ENCODE assay signal across 8 cellular contexts in the genomic region with DNA sequence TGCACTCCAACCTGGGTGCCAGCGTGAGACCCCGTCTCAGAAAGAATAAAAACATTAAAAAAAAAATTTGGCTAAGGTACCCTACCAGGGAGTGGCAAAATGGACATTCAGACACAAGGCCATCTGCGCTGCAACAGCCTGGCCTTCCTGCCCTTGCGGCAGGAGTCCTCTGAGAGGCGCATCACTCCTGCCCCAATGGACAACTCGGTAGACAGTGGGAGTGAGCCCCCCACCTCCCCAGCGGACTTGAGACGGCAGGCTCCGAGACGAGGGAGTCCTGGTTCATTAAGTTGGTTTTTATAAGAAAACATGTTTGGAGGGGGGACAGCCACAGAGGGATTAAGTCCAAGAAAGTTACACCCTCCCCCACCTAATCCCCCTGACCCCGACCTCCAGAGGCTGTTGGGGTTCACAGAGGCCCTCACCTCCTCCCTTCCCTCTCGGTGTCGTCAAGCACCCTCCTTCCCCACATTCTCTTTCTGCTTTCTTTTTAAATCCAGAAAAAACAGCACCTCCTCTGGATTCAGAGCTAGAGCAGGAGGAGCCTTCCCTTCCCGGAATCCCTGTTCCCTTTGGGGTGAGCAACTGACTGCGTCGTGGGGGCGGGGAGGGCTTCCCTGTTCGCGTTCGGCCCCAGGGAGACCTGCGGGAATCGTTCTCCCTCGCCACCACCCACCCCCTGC. TPM values are rescaled to one million over a fixed set of nuclear protein-coding genes. Genes with fewer than 3 reads are reported as not detected.
A peak's percentile ranks its signal among the peaks of the same experiment; 100 is the strongest.
DNase-seq lines count a peak whose midpoint lies in the region; ATAC-seq and TF ChIP-seq lines count a peak whose summit lies in the region.

No MANE protein-coding gene starts in this region.

- peaks cover 48% of the 10 kb centered on the region for H3K4me1 Mint-ChIP-seq in activated CD4-positive, alpha-beta T cell treated with anti-CD3 and anti-CD28 coated beads, Interleukin-2, amount 10 ng/mL, durations not matched to agents 24 days and 14 days
- H3K4me1 Mint-ChIP-seq in activated B cell treated with CpG ODN at 0.5 μM for 24 hours (peaks cover 52% of the 10 kb centered on the region), glutamatergic neuron (ENCODE audit: low read depth, unreplicated experiment) (peaks cover 11% of the 10 kb centered on the region)

- peaks cover 24% of the 10 kb centered on the region for H3K36me3 Mint-ChIP-seq in activated CD4-positive, alpha-beta T cell treated with anti-CD3 and anti-CD28 coated beads, Interleukin-2, amount 10 ng/mL, durations not matched to agents 24 days and 14 days (ENCODE audit: low read depth)
- H3K36me3 Mint-ChIP-seq in activated B cell treated with CpG ODN at 0.5 μM for 24 hours (ENCODE audit: low read depth) (peaks cover 13% of the 10 kb centered on the region), glutamatergic neuron (ENCODE audit: unreplicated experiment) (peaks cover 5% of the 10 kb centered on the region)

- peaks cover 6% of the 10 kb centered on the region for H3K27me3 Mint-ChIP-seq in activated CD4-positive, alpha-beta T cell treated with anti-CD3 and anti-CD28 coated beads, Interleukin-2, amount 10 ng/mL, durations not matched to agents 24 days and 14 days
- H3K27me3 Mint-ChIP-seq in activated B cell treated with CpG ODN at 0.5 μM for 24 hours (no peaks in the 10 kb centered on the region), glutamatergic neuron (ENCODE audit: unreplicated experiment) (peaks cover 15% of the 10 kb centered on the region)

- no peak for DNase-seq in activated CD4-positive, alpha-beta T cell treated with anti-CD3 and anti-CD28 coated beads, Interleukin-2, amount 10 ng/mL, durations not matched to agents 24 days and 14 days
- no peak for DNase-seq in activated CD4-positive, alpha-beta T cell treated with anti-CD3 and anti-CD28 coated beads, Interleukin-2, amount 50 U/mL, for 1 hour
- DNase-seq in activated B cell treated with CpG ODN at 0.5 μM for 24 hours (no peak), glutamatergic neuron (peak; percentile 49), skeletal muscle cell (ENCODE audit: low read depth) (no peak), NCI-H774 (lab: John Stamatoyannopoulos, UW) (no peak), T1000 (lab: John Stamatoyannopoulos, UW) (no peak)

- no peaks in the 10 kb centered on the region for H3K9me3 Mint-ChIP-seq in activated CD4-positive, alpha-beta T cell treated with anti-CD3 and anti-CD28 coated beads, Interleukin-2, amount 10 ng/mL, durations not matched to agents 24 days and 14 days
- H3K9me3 Mint-ChIP-seq in activated B cell treated with CpG ODN at 0.5 μM for 24 hours (no peaks in the 10 kb centered on the region), glutamatergic neuron (ENCODE audit: unreplicated experiment) (peaks cover 11% of the 10 kb centered on the region)

- CTCF ChIA-PET in activated B cell treated with CpG ODN at 0.5 μM for 24 hours (lab: Charles Lee): interaction anchor here (1.1 to 2.9 kb wide), 4 partner anchors 8 to 110 kb away, joined by 3 to 11 read pairs (median 5); no protein-coding TSS in a partner anchor

- H3K27ac Mint-ChIP-seq in activated CD4-positive, alpha-beta T cell treated with anti-CD3 and anti-CD28 coated beads, Interleukin-2, amount 10 ng/mL, durations not matched to agents 24 days and 14 days: peak overlapping the region; percentile 93
- H3K27ac Mint-ChIP-seq in activated B cell treated with CpG ODN at 0.5 μM for 24 hours (peak overlapping the region; percentile 92), glutamatergic neuron (ENCODE audit: unreplicated experiment) (peak overlapping the region; percentile 90)

- peak overlapping the region; percentile 90 for H3K4me3 Mint-ChIP-seq in activated CD4-positive, alpha-beta T cell treated with anti-CD3 and anti-CD28 coated beads, Interleukin-2, amount 10 ng/mL, durations not matched to agents 24 days and 14 days
- H3K4me3 Mint-ChIP-seq in activated B cell treated with CpG ODN at 0.5 μM for 24 hours: peak overlapping the region; percentile 89
- H3K4me3 Mint-ChIP-seq in glutamatergic neuron (ENCODE audit: unreplicated experiment): peak overlapping the region; percentile 85

- H3K4me3 ChIP-seq in skeletal muscle cell (ENCODE audit: low read depth, low read length): peak overlapping the region; percentile 76

- ATAC-seq in activated B cell treated with CpG ODN at 0.5 μM for 24 hours (ENCODE audit: low read depth) (no peak), GM19328 (IDR thresholded peaks at IDR 0.05; ENCODE audit: unreplicated experiment) (no peak)

- TF ChIP-seq CTCF in activated B cell treated with CpG ODN at 0.5 μM for 24 hours (IDR thresholded peaks at IDR 0.05) (no peak), glutamatergic neuron (IDR thresholded peaks at IDR 0.05; ENCODE audit: partially characterized antibody, unreplicated experiment) (no peak)

- POLR2A ChIA-PET in activated B cell treated with CpG ODN at 0.5 μM for 24 hours (lab: Charles Lee): interaction anchor here (0.5 to 3.3 kb wide), 5 partner anchors 13 to 810 kb away, joined by 4 to 22 read pairs (median 12); a partner anchor contains a TSS

- intact Hi-C loops in activated CD4-positive, alpha-beta T cell treated with anti-CD3 and anti-CD28 coated beads, Interleukin-2, amount 10 ng/mL, durations not matched to agents 24 days and 14 days (cut with micrococcal nuclease): loop anchor here (1.0 to 10.0 kb wide), 5 partner anchors 13 to 929 kb away; a partner anchor contains a TSS
- intact Hi-C loops in activated B cell treated with CpG ODN at 0.5 μM for 24 hours (cut with micrococcal nuclease): loop anchor here (1.0 to 10.0 kb wide), 7 partner anchors 13 to 941 kb away; a partner anchor contains a TSS

RNA-seq across cellular contexts. Expression of a gene that starts 1.8 kb away (rescaled TPM):
- total RNA-seq in activated CD4-positive, alpha-beta T cell treated with anti-CD3 and anti-CD28 coated beads, Interleukin-2, amount 10 ng/mL, durations not matched to agents 24 days and 14 days: 53.4 and 54.6 TPM in 2 replicates
- 10.9 and 14.2 TPM in 2 replicates for total RNA-seq in activated B cell treated with CpG ODN at 0.5 μM for 24 hours
- 1.3 TPM for total RNA-seq in glutamatergic neuron (ENCODE audit: unreplicated experiment)

RNA-seq across cellular contexts. Expression of a gene that starts 24.6 kb away (rescaled TPM):
- 3.5 and 4.6 TPM in 2 replicates for total RNA-seq in activated CD4-positive, alpha-beta T cell treated with anti-CD3 and anti-CD28 coated beads, Interleukin-2, amount 10 ng/mL, durations not matched to agents 24 days and 14 days
- 0.42 TPM in 1 of 2 replicates, not detected in the other for total RNA-seq in activated B cell treated with CpG ODN at 0.5 μM for 24 hours
- total RNA-seq in glutamatergic neuron (ENCODE audit: unreplicated experiment): 232 TPM

Comparison
In these comparisons a context has a peak if more than half of its experiments do, and no peak if none do; other contexts are left out.
1. RNA of a gene that starts 24.6 kb away (total RNA-seq): 232 TPM in glutamatergic neuron (single experiment); 3.5 to 4.6 TPM in activated CD4-positive, alpha-beta T cell treated with anti-CD3 and anti-CD28 coated beads, Interleukin-2, amount 10 ng/mL, durations not matched to agents 24 days and 14 days and 0.42 TPM in activated B cell treated with CpG ODN at 0.5 μM for 24 hours; every median in the first group is over 10 times any median in the second.
2. Peak in every context shown above with its lines, with median percentiles within 50 percentile points of each other: H3K27ac Mint-ChIP-seq and H3K4me3 Mint-ChIP-seq.